Comparison of ENCODE assay signal across 26 cellular contexts in the genomic region with DNA sequence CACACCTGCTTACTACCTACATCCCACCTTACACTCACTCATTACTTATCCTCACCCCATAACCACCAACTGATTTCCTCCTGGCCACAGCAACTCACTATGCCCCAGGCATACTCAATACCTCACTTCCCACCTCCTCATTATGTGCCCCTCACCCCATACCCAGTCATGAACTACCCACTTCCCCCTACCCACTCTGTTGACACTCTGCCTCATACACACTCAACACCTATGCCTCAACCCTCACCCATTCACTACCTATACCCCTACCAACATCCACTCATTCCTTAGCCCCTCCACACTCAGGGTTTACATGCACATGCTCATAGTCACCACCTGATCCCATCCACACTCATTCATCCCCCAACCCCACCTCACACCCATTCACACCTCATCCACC.
"Had no signal": no experiment of that assay in that cellular context is flagged by ENCODE, and none has a peak within 500 bp of the region (broad histone marks: within the 10 kb centered on the region; RNA-seq: fewer than 3 reads in every experiment).

No MANE protein-coding gene starts in this region.

- DNase-seq: colonic mucosa; cortex of kidney; effector CD8-positive, alpha-beta T cell; effector memory CD8-positive, alpha-beta T cell; endodermal cell; erythroblast; esophagus squamous epithelium; foreskin fibroblast; foreskin melanocyte; gastrocnemius medialis; glutamatergic neuron; heart right ventricle; hippocampal formation; left cardiac atrium; left lung; left ventricle myocardium superior; lower lobe of right lung; mesenchymal stem cell; mucosa of descending colon had no signal

- H3K27ac ChIP-seq: colonic mucosa, epithelial cell of prostate, esophagus squamous epithelium, gastrocnemius medialis, heart right ventricle, left lung, lower lobe of right lung had no signal

- H3K27me3 ChIP-seq: colonic mucosa, esophagus squamous epithelium, gastrocnemius medialis, left lung had no signal

- H3K9me3 ChIP-seq: colonic mucosa, esophagus squamous epithelium, gastrocnemius medialis, lower lobe of right lung, mucosa of descending colon had no signal

- FAIRE-seq: endometrium, islet of Langerhans, keratinocyte had no signal

- H3K36me3 ChIP-seq: colonic mucosa, esophagus squamous epithelium, gastrocnemius medialis, heart right ventricle, left lung, lower lobe of right lung had no signal

- ATAC-seq: effector memory CD8-positive, alpha-beta T cell; esophagus mucosa; gastrocnemius medialis; heart right ventricle; left cardiac atrium; left lung; left ventricle myocardium superior; mucosa of descending colon had no signal

- H3K4me3 ChIP-seq: colonic mucosa, esophagus squamous epithelium, gastrocnemius medialis, heart right ventricle, left lung, lower lobe of right lung, mucosa of descending colon had no signal

- H3K4me1 Mint-ChIP-seq: endodermal cell, mesothelial cell of epicardium had no signal

- H3K36me3 Mint-ChIP-seq: mesothelial cell of epicardium had no signal

- H3K27ac Mint-ChIP-seq: dendritic cell treated with granulocyte-macrophage colony-stimulating factor and Interleukin-4, amounts not matched to agents 40 ng/mL and 50 ng/mL, for 4 days; effector memory CD8-positive, alpha-beta T cell; endodermal cell; mesothelial cell of epicardium had no signal

- H3K4me3 Mint-ChIP-seq: dendritic cell treated with granulocyte-macrophage colony-stimulating factor and Interleukin-4, amounts not matched to agents 40 ng/mL and 50 ng/mL, for 4 days; effector memory CD8-positive, alpha-beta T cell; endodermal cell; mesothelial cell of epicardium had no signal

- H3K4me1 ChIP-seq: colonic mucosa, esophagus squamous epithelium, gastrocnemius medialis, heart right ventricle, left lung, lower lobe of right lung had no signal
